In the genomic region with DNA sequence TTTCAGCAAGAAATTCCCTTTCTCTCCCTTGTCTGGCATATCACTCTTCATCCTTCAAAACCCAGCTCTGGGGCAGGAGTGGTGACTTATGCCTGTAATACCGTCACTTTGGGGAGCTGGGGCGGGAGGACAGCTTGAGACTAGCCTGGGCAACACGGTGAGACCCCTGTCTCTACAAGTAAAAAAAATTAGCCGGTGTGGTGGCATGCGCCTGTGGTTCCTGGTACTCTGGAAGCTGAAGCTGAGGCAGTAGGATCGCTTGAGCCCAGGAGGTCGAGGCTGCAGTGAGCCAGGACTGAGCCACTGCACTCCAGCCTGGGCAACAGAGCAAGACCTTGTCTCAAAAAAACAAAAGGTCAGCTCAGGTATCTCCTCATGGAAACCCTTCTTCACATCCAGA, we compare ENCODE assay signal across 10 cellular contexts. TPM values are rescaled to one million over a fixed set of nuclear protein-coding genes. Genes with fewer than 3 reads are reported as not detected.
DNase-seq lines count a peak whose midpoint lies in the region; ATAC-seq and TF ChIP-seq lines count a peak whose summit lies in the region.
"Had no signal": no experiment of that assay in that cellular context is flagged by ENCODE, and none has a peak within 500 bp of the region (broad histone marks: within the 10 kb centered on the region; RNA-seq: fewer than 3 reads in every experiment).

No MANE protein-coding gene starts in this region.

- TF ChIP-seq EP300 in stomach (IDR thresholded peaks at IDR 0.05) = no peak

- 81 to 87% (median 83%) methylated on average over 7 of the region's 7 CpGs for WGBS in stomach, 5 donors

- H3K9me3 Mint-ChIP-seq in T-helper 2 cell treated with Interferon-gamma antibody and Interleukin-4, amounts not matched to agents 5 μg/mL and 100 μg/mL, for 36 hours = no peaks in the 10 kb centered on the region
- H3K9me3 Mint-ChIP-seq in activated T-cell treated with anti-CD3 and anti-CD28 coated beads, Interleukin-2, amount 50 U/mL, for 72 hours = no peaks in the 10 kb centered on the region

- peak overlapping the region; percentile 90 for H3K27ac Mint-ChIP-seq in T-helper 2 cell treated with Interferon-gamma antibody and Interleukin-4, amounts not matched to agents 5 μg/mL and 100 μg/mL, for 36 hours
- H3K27ac Mint-ChIP-seq in activated T-cell treated with anti-CD3 and anti-CD28 coated beads, Interleukin-2, amount 50 U/mL, for 72 hours = peak overlapping the region; percentile 71

- H3K27ac ChIP-seq in iPS-18a (ENCODE audit: low read length) (no peak overlapping the region), stomach (peak overlapping the region in 3 of 5 donors; percentile 97 to 99 (median 98))

- no peaks in the 10 kb centered on the region for H3K27me3 ChIP-seq in iPS-18a (ENCODE audit: control insufficient read depth, insufficient read depth, low read length)
- H3K27me3 ChIP-seq in stomach = no peaks in the 10 kb centered on the region

- intact Hi-C loops in stomach (cut with DNase I; ENCODE audit: low total_unique reads) = no loop called here

- no peaks in the 10 kb centered on the region for H3K9me3 ChIP-seq in iPS-18a (ENCODE audit: control insufficient read depth, low read depth, low read length)
- no peaks in the 10 kb centered on the region for H3K9me3 ChIP-seq in stomach

- ATAC-seq in activated T-cell treated with anti-CD3 and anti-CD28 coated beads, Interleukin-2, amount 50 U/mL, for 72 hours (replicated peaks in 1 of 2) = no peak
- ATAC-seq in GM21423 (IDR thresholded peaks at IDR 0.05; ENCODE audit: unreplicated experiment) = no peak

- H3K27me3 Mint-ChIP-seq in T-helper 2 cell treated with Interferon-gamma antibody and Interleukin-4, amounts not matched to agents 5 μg/mL and 100 μg/mL, for 36 hours (ENCODE audit: low read depth) = no peaks in the 10 kb centered on the region
- H3K27me3 Mint-ChIP-seq in activated T-cell treated with anti-CD3 and anti-CD28 coated beads, Interleukin-2, amount 50 U/mL, for 72 hours (ENCODE audit: low read depth) = no peaks in the 10 kb centered on the region

- DNase-seq in T-helper 2 cell treated with Interferon-gamma antibody and Interleukin-4, amounts not matched to agents 5 μg/mL and 100 μg/mL, for 36 hours (ENCODE audit: low spot score) = no peak
- no peak for DNase-seq in T-helper 2 cell
- no peak for DNase-seq in activated T-cell treated with anti-CD3 and anti-CD28 coated beads, Interleukin-2, amount 50 U/mL, for 72 hours
- DNase-seq in stomach = no peak
- no peak for DNase-seq in iPS-NIHi7 (ENCODE audit: extremely low spot score)
- DNase-seq in NCI-H510A (lab: John Stamatoyannopoulos, UW) = no peak
- DNase-seq: AML-193, SHP77 treated with DMSO at 0.1 percent for 48 hours had no signal

- H3K36me3 ChIP-seq in iPS-18a (ENCODE audit: control insufficient read depth, low read depth, low read length) (peaks cover 23% of the 10 kb centered on the region), stomach (peaks cover 12 to 47% (median 42%) of the 10 kb centered on the region in 4 donors)

- H3K4me3 ChIP-seq in iPS-18a (ENCODE audit: low read length) (peak overlapping the region; percentile 88), stomach (peak overlapping the region; percentile 69 to 99 (median 96))

- peaks cover 33% of the 10 kb centered on the region for H3K36me3 Mint-ChIP-seq in T-helper 2 cell treated with Interferon-gamma antibody and Interleukin-4, amounts not matched to agents 5 μg/mL and 100 μg/mL, for 36 hours (ENCODE audit: low read depth)
- H3K36me3 Mint-ChIP-seq in activated T-cell treated with anti-CD3 and anti-CD28 coated beads, Interleukin-2, amount 50 U/mL, for 72 hours (ENCODE audit: insufficient read depth in 2 of 2) = peaks cover 7 to 8% of the 10 kb centered on the region in 2 donors

- H3K4me3 Mint-ChIP-seq in T-helper 2 cell treated with Interferon-gamma antibody and Interleukin-4, amounts not matched to agents 5 μg/mL and 100 μg/mL, for 36 hours = peak overlapping the region; percentile 90
- peak overlapping the region; percentile 93 to 96 for H3K4me3 Mint-ChIP-seq in activated T-cell treated with anti-CD3 and anti-CD28 coated beads, Interleukin-2, amount 50 U/mL, for 72 hours

- H3K4me1 Mint-ChIP-seq in T-helper 2 cell treated with Interferon-gamma antibody and Interleukin-4, amounts not matched to agents 5 μg/mL and 100 μg/mL, for 36 hours (ENCODE audit: low read depth) = peaks cover 38% of the 10 kb centered on the region
- peaks cover 53% of the 10 kb centered on the region for H3K4me1 Mint-ChIP-seq in activated T-cell treated with anti-CD3 and anti-CD28 coated beads, Interleukin-2, amount 50 U/mL, for 72 hours (ENCODE audit: low read depth)

- H3K4me1 ChIP-seq in iPS-18a (ENCODE audit: control insufficient read depth, low read depth, low read length) (peaks cover 8% of the 10 kb centered on the region), stomach (peaks cover 26 to 50% (median 43%) of the 10 kb centered on the region in 4 donors)

- TF ChIP-seq POLR2A in stomach (IDR thresholded peaks at IDR 0.05) = no peak

- peak overlapping the region; percentile 83 for H3K9ac ChIP-seq in iPS-18a (ENCODE audit: low read length)

- no peak for TF ChIP-seq CTCF in stomach (IDR thresholded peaks at IDR 0.05)

RNA-seq across cellular contexts. Expression of gene RCE1, which starts 1.4 kb away (rescaled TPM):
- 10 to 100 TPM; 27.2 to 29.6 TPM for total RNA-seq in activated T-cell treated with anti-CD3 and anti-CD28 coated beads, Interleukin-2, amount 50 U/mL, for 72 hours
- total RNA-seq in stomach = 100 to 1,000 TPM in 1 of 5 donors, 10 to 100 TPM in 2, 1 to 10 TPM in 1, under 1 TPM in 1; 0.58 to 124 (median 19.4) TPM
- 10 to 100 TPM in 2 of 3 donors, 1 to 10 TPM in 1; 9.7 to 22.5 (median 10.1) TPM for polyA plus RNA-seq in stomach

RNA-seq across cellular contexts. Expression of gene LRFN4, which starts 15.0 kb away (rescaled TPM):
- 10 to 100 TPM; 13.4 to 18.3 TPM for total RNA-seq in activated T-cell treated with anti-CD3 and anti-CD28 coated beads, Interleukin-2, amount 50 U/mL, for 72 hours
- total RNA-seq in stomach = 10 to 100 TPM in 4 of 5 donors, 1 to 10 TPM in 1; 7.3 to 37.9 (median 19.2) TPM
- 10 to 100 TPM in 1 of 3 donors, 1 to 10 TPM in 2; 2.1 to 12.7 (median 7.9) TPM for polyA plus RNA-seq in stomach
